18 cellular contexts compared by ENCODE assay signal in genomic region chr14:19669151-19669601, GRCh38. TPM values are rescaled to one million over a fixed set of nuclear protein-coding genes. Genes with fewer than 3 reads are reported as not detected.
"Had no signal": no experiment of that assay in that cellular context is flagged by ENCODE, and none has a peak within 500 bp of the region (broad histone marks: within the 10 kb centered on the region; RNA-seq: fewer than 3 reads in every experiment).

No MANE protein-coding gene starts in this region.

RNA-seq across cellular contexts. Expression of gene OR11H2, which starts 44.5 kb away (rescaled TPM):
- total RNA-seq: activated B cell treated with CpG ODN at 0.5 μM for 24 hours; activated CD8-positive, alpha-beta memory T cell treated with anti-CD3 and anti-CD28 coated beads, Interleukin-2, amount 10 ng/mL, durations not matched to agents 7 days and 5 days; activated CD8-positive, alpha-beta T cell treated with anti-CD3 and anti-CD28 coated beads for 36 hours; activated T-cell treated with anti-CD3 and anti-CD28 coated beads, Interleukin-2, amount 50 U/mL, for 72 hours; body of pancreas; endodermal cell; esophagus squamous epithelium; glomerular endothelial cell; heart right ventricle; left colon; lower leg skin; mucosa of gallbladder; ovary; prostate gland; temporal lobe; tibial nerve had no signal
- polyA plus RNA-seq: adipose tissue, heart right ventricle, keratinocyte, ovary had no signal
